ENCODE assay signal across 1 cellular context in genomic region chr16:10654592-10655414, GRCh38.
TF ChIP-seq lines count a peak whose summit lies in the region.

No MANE protein-coding gene starts in this region.

TF ChIP-seq in HepG2, 621 proteins besides CTCF, POLR2A, EP300 and RAD21 (continued from another document and continues in another):
- TF ChIP-seq ZBTB49 (CRISPR knock-in tag; IDR thresholded peaks at IDR 0.05; ENCODE audit: borderline replicate concordance): no peak
- TF ChIP-seq ZNF30 (CRISPR knock-in tag; IDR thresholded peaks at IDR 0.05): no peak
- TF ChIP-seq ZKSCAN1 (IDR thresholded peaks at IDR 0.05; ENCODE audit: low read length): no peak
- no peak for TF ChIP-seq ZNF205 (CRISPR knock-in tag; IDR thresholded peaks at IDR 0.05)
- 0 out of 2 replicates have a peak, but pooled peaks have one; percentile 49 for TF ChIP-seq XBP1 (CRISPR knock-in tag; IDR thresholded peaks at IDR 0.05)
- TF ChIP-seq TEF (CRISPR knock-in tag; IDR thresholded peaks at IDR 0.05): no peak
- TF ChIP-seq RBAK (CRISPR knock-in tag; IDR thresholded peaks at IDR 0.05): no peak
- TF ChIP-seq ETV5 (CRISPR knock-in tag; IDR thresholded peaks at IDR 0.05; ENCODE audit: borderline replicate concordance): peak; percentile 70; the same call in 1 of the 2 replicates
- no peak for TF ChIP-seq NPAS2 (CRISPR knock-in tag; IDR thresholded peaks at IDR 0.05; ENCODE audit: borderline replicate concordance)
- no peak for TF ChIP-seq LCORL (IDR thresholded peaks at IDR 0.05)
- no peak for TF ChIP-seq LCORL (CRISPR knock-in tag; IDR thresholded peaks at IDR 0.05)
- peak; percentile 39; the same call in 1 of the 2 replicates for TF ChIP-seq ERF (CRISPR knock-in tag; IDR thresholded peaks at IDR 0.05)
- TF ChIP-seq PHF20 (CRISPR knock-in tag; IDR thresholded peaks at IDR 0.05): no peak
- TF ChIP-seq ZBTB39 (CRISPR knock-in tag; IDR thresholded peaks at IDR 0.05): no peak
- TF ChIP-seq TFAP4 (IDR thresholded peaks at IDR 0.05; ENCODE audit: borderline replicate concordance, low read depth): no peak
- no peak for TF ChIP-seq DNMT1 (CRISPR knock-in tag; IDR thresholded peaks at IDR 0.05)
- no peak for TF ChIP-seq ZC3H4 (CRISPR knock-in tag; IDR thresholded peaks at IDR 0.05; ENCODE audit: borderline replicate concordance)
- no peak for TF ChIP-seq HNRNPUL1 (IDR thresholded peaks at IDR 0.05; ENCODE audit: low read depth, low read length)
- no peak for TF ChIP-seq ZNF879 (CRISPR knock-in tag; IDR thresholded peaks at IDR 0.05)
- no peak for TF ChIP-seq HNRNPH1 (optimal IDR thresholded peaks at IDR 0.05; ENCODE audit: low read depth, low read length)
- no peak for TF ChIP-seq SIX4 (CRISPR knock-in tag; IDR thresholded peaks at IDR 0.05)
- no peak for TF ChIP-seq ZNF674 (CRISPR knock-in tag; IDR thresholded peaks at IDR 0.05; ENCODE audit: low read depth)
- TF ChIP-seq PAXIP1 (CRISPR knock-in tag; conservative IDR thresholded peaks at IDR 0.05): peak; percentile 50
- no peak for TF ChIP-seq PATZ1 (CRISPR knock-in tag; IDR thresholded peaks at IDR 0.05)
- no peak for TF ChIP-seq ZXDC (CRISPR knock-in tag; IDR thresholded peaks at IDR 0.05)
- TF ChIP-seq RBM22 (optimal IDR thresholded peaks at IDR 0.05; ENCODE audit: low read length): no peak
- no peak for TF ChIP-seq EED (CRISPR knock-in tag; IDR thresholded peaks at IDR 0.05)
- no peak for TF ChIP-seq ZNF883 (CRISPR knock-in tag; IDR thresholded peaks at IDR 0.05; ENCODE audit: not compliant biosample characterization)
- TF ChIP-seq MYNN (CRISPR knock-in tag; IDR thresholded peaks at IDR 0.05; ENCODE audit: low read depth): no peak
- TF ChIP-seq JUNB (CRISPR knock-in tag; IDR thresholded peaks at IDR 0.05; ENCODE audit: borderline replicate concordance): no peak
- TF ChIP-seq PCBP1 (IDR thresholded peaks at IDR 0.05; ENCODE audit: borderline replicate concordance, low read depth, low read length): 0 out of 2 replicates have a peak, but pooled peaks have one; percentile 60
- TF ChIP-seq ZNF776 (CRISPR knock-in tag; IDR thresholded peaks at IDR 0.05): no peak
- no peak for TF ChIP-seq FOXO4 (CRISPR knock-in tag; conservative IDR thresholded peaks at IDR 0.05)
- TF ChIP-seq ZNF7 (CRISPR knock-in tag; IDR thresholded peaks at IDR 0.05): no peak
- no peak for TF ChIP-seq ARNT (IDR thresholded peaks at IDR 0.05)
- no peak for TF ChIP-seq ZNF614 (CRISPR knock-in tag; IDR thresholded peaks at IDR 0.05; ENCODE audit: borderline replicate concordance)
- peak in 1 of 2 experiments; percentile 61; a peak in 1 of 4 replicates for TF ChIP-seq KLF16 (CRISPR knock-in tag; IDR thresholded peaks at IDR 0.05)
- TF ChIP-seq ZBTB2 (CRISPR knock-in tag; IDR thresholded peaks at IDR 0.05; ENCODE audit: low read depth): no peak
- TF ChIP-seq ZNF225 (CRISPR knock-in tag; IDR thresholded peaks at IDR 0.05): no peak
- TF ChIP-seq GTF2F1 (IDR thresholded peaks at IDR 0.05; ENCODE audit: low read length): no peak
- TF ChIP-seq EEA1 (CRISPR knock-in tag; IDR thresholded peaks at IDR 0.05; ENCODE audit: borderline replicate concordance): no peak
- no peak for TF ChIP-seq ZNF841 (CRISPR knock-in tag; IDR thresholded peaks at IDR 0.05; ENCODE audit: borderline replicate concordance)
- TF ChIP-seq BRF2 (CRISPR knock-in tag; IDR thresholded peaks at IDR 0.05): 0 out of 2 replicates have a peak, but pooled peaks have one; percentile 29
- no peak for TF ChIP-seq CENPX (CRISPR knock-in tag; IDR thresholded peaks at IDR 0.05)
- no peak for TF ChIP-seq ZMYM3 (CRISPR knock-in tag; IDR thresholded peaks at IDR 0.05)
- no peak for TF ChIP-seq ZBTB37 (CRISPR knock-in tag; IDR thresholded peaks at IDR 0.05)
